ENCODE assay signal across 35 cellular contexts in genomic region chr1:6813165-6813564, GRCh38.
"Had no signal": no experiment of that assay in that cellular context is flagged by ENCODE, and none has a peak within 500 bp of the region (broad histone marks: within the 10 kb centered on the region; RNA-seq: fewer than 3 reads in every experiment).

No MANE protein-coding gene starts in this region.

- DNase-seq: Karpas-422, Kasumi-1, MG63, MM.1S, MV-4-11, NCI-H1048, NCI-H1092, NCI-H1092 treated with DMSO at 0.1 percent for 48 hours, NCI-H1105, NCI-H1105 treated with DMSO at 0.1 percent for 48 hours, NCI-H1417, NCI-H1417 treated with DMSO at 0.1 percent for 48 hours, NCI-H1436, NCI-H1436 treated with DMSO at 0.1 percent for 48 hours, NCI-H146, NCI-H1694, NCI-H1694 treated with DMSO at 0.1 percent for 48 hours, NCI-H187, NCI-H187 treated with DMSO at 0.1 percent for 48 hours, NCI-H1930, NCI-H2029, NCI-H2029 treated with DMSO at 0.1 percent for 48 hours, NCI-H2081, NCI-H2081 treated with DMSO at 0.1 percent for 48 hours, NCI-H2107, NCI-H2171, NCI-H2171 treated with DMSO at 0.1 percent for 48 hours, NCI-H2227 treated with DMSO at 0.1 percent for 48 hours, NCI-H226, NCI-H345, NCI-H446, NCI-H446 treated with DMSO at 0.1 percent for 48 hours, NCI-H510A, NCI-H510A treated with DMSO at 0.1 percent for 48 hours, NCI-H524 had no signal

- H3K27me3 ChIP-seq: MG63 had no signal

- H3K9me3 ChIP-seq: MG63 had no signal

- H3K36me3 ChIP-seq: MG63 had no signal

- H3K4me3 ChIP-seq: MG63 had no signal
